Comparison of ENCODE assay signal across 16 cellular contexts in genomic region chrX:153941331-153942252, GRCh38. TPM values are rescaled to one million over a fixed set of nuclear protein-coding genes. Genes with fewer than 3 reads are reported as not detected.
A peak's percentile ranks its signal among the peaks of the same experiment; 100 is the strongest.
DNase-seq lines count a peak whose midpoint lies in the region; ATAC-seq and TF ChIP-seq lines count a peak whose summit lies in the region.
"Had no signal": no experiment of that assay in that cellular context is flagged by ENCODE, and none has a peak within 500 bp of the region (broad histone marks: within the 10 kb centered on the region; RNA-seq: fewer than 3 reads in every experiment).

No MANE protein-coding gene starts in this region.

- H3K27ac ChIP-seq in coronary artery (peak overlapping the region in 1 of 2 donors; percentile 51), neuronal stem cell (replicated peaks; ENCODE audit: low read length) (no peak overlapping the region)
- H3K27ac ChIP-seq: tibial artery had no signal

- no peak overlapping the region for H4K91ac ChIP-seq in neuronal stem cell (ENCODE audit: low read depth, low read length, poor library complexity)

- H3K4me1 Mint-ChIP-seq in T-helper 2 cell treated with Interferon-gamma antibody and Interleukin-4, amounts not matched to agents 5 μg/mL and 100 μg/mL, for 36 hours (ENCODE audit: low read depth) = peaks cover 4% of the 10 kb centered on the region

- no peak overlapping the region for H2BK120ac ChIP-seq in neuronal stem cell (ENCODE audit: low read depth, low read length)

- H2BK15ac ChIP-seq in neuronal stem cell (ENCODE audit: low read length) = no peak overlapping the region

- no peak overlapping the region for H4K8ac ChIP-seq in neuronal stem cell (ENCODE audit: low read depth, low read length)

- no peaks in the 10 kb centered on the region for H3K36me3 ChIP-seq in neuronal stem cell (replicated peaks in 1 of 2; ENCODE audit: control insufficient read depth in 2 of 2, insufficient read depth in 2 of 2, low read length in 2 of 2)
- H3K36me3 ChIP-seq: tibial artery had no signal

- no peaks in the 10 kb centered on the region for H3K79me1 ChIP-seq in neuronal stem cell (ENCODE audit: low read depth, low read length)

- in situ Hi-C loops in KBM-7 (cut with MboI; ENCODE audit: low pct_unique_long_range_greater_than_20kb, low sequenced_read_pairs) = no loop called here

- no peak overlapping the region for H3K4ac ChIP-seq in neuronal stem cell (ENCODE audit: low read length)

- H3K27ac Mint-ChIP-seq in T-helper 2 cell treated with Interferon-gamma antibody and Interleukin-4, amounts not matched to agents 5 μg/mL and 100 μg/mL, for 36 hours = peak overlapping the region; percentile 68

- H3K36me3 Mint-ChIP-seq in T-helper 2 cell treated with Interferon-gamma antibody and Interleukin-4, amounts not matched to agents 5 μg/mL and 100 μg/mL, for 36 hours (ENCODE audit: low read depth) = peaks cover 4% of the 10 kb centered on the region

- no peak overlapping the region for H3K14ac ChIP-seq in neuronal stem cell (ENCODE audit: low read length)

- H2AFZ ChIP-seq in neuronal stem cell (ENCODE audit: low read length) = no peak overlapping the region

- no peak for TF ChIP-seq CTCF in coronary artery (IDR thresholded peaks at IDR 0.05)

- no peak for DNase-seq in T-helper 2 cell treated with Interferon-gamma antibody and Interleukin-4, amounts not matched to agents 5 μg/mL and 100 μg/mL, for 36 hours (ENCODE audit: low spot score)
- DNase-seq in T-helper 2 cell (no peak), KBM-7 (peak; percentile 68), coronary artery (ENCODE audit: low spot score) (no peak), neuronal stem cell (ENCODE audit: low spot score) (no peak), NCI-H2081 (lab: John Stamatoyannopoulos, UW) (no peak)
- DNase-seq: 8988T; activated CD4-positive, alpha-beta T cell treated with anti-CD3 and anti-CD28 coated beads for 48 hours; amniotic stem cell; dermis blood vessel endothelial cell; islet precursor cell; NCI-H1930; SIG-M5; tibial artery had no signal

- H3K18ac ChIP-seq in neuronal stem cell (ENCODE audit: low read length) = peak overlapping the region; percentile 57

- no peak overlapping the region for H2BK12ac ChIP-seq in neuronal stem cell (ENCODE audit: low read length)

- no peak for ATAC-seq in activated CD4-positive, CD25-positive, alpha-beta regulatory T cell treated with anti-CD3 and anti-CD28 coated beads, Interleukin-2, amount 50 U/mL, for 24 hours
- no peak for ATAC-seq in GM21381 (IDR thresholded peaks at IDR 0.05; ENCODE audit: unreplicated experiment)

- H2AK5ac ChIP-seq in neuronal stem cell (ENCODE audit: low read depth, low read length) = no peak overlapping the region

- H3K27me3 ChIP-seq in neuronal stem cell (ENCODE audit: control insufficient read depth in 3 of 3, insufficient read depth in 3 of 3, low read depth in 1 of 3, low read length in 3 of 3) = peaks cover 0 to 14% (median 0%) of the 10 kb centered on the region in 3 experiments
- H3K27me3 ChIP-seq: tibial artery had no signal

- peaks cover 0 to 12% of the 10 kb centered on the region in 2 donors for H3K4me1 ChIP-seq in neuronal stem cell (ENCODE audit: control insufficient read depth in 2 of 2, insufficient read depth in 1 of 2, low read depth in 1 of 2, low read length in 2 of 2)

- H3K9me3 ChIP-seq in neuronal stem cell (replicated peaks in 1 of 2; ENCODE audit: control insufficient read depth in 2 of 2, insufficient read depth in 1 of 2, low read depth in 1 of 2, low read length in 2 of 2) = no peaks in the 10 kb centered on the region
- H3K9me3 ChIP-seq: tibial artery had no signal

- peak overlapping the region; percentile 21 for H3K4me3 ChIP-seq in coronary artery
- no peak overlapping the region for H3K4me3 ChIP-seq in neuronal stem cell (ENCODE audit: low read length in 2 of 2)
- H3K4me3 ChIP-seq: tibial artery had no signal

- H3K23ac ChIP-seq in neuronal stem cell (ENCODE audit: low read depth, low read length, poor library complexity) = no peak overlapping the region

- no peak overlapping the region for H3K9ac ChIP-seq in neuronal stem cell (ENCODE audit: low read depth, low read length, poor library complexity)

- no peak overlapping the region for H3K4me2 ChIP-seq in neuronal stem cell (ENCODE audit: insufficient read depth, low read length, poor library complexity, severe bottlenecking)

- no peaks in the 10 kb centered on the region for H3K27me3 Mint-ChIP-seq in T-helper 2 cell treated with Interferon-gamma antibody and Interleukin-4, amounts not matched to agents 5 μg/mL and 100 μg/mL, for 36 hours (ENCODE audit: low read depth)

- H3K4me3 Mint-ChIP-seq in T-helper 2 cell treated with Interferon-gamma antibody and Interleukin-4, amounts not matched to agents 5 μg/mL and 100 μg/mL, for 36 hours = peak overlapping the region; percentile 75

- H2BK5ac ChIP-seq in neuronal stem cell (ENCODE audit: low read length) = no peak overlapping the region

- no CpG with 5 or more reads among the region's 23 CpGs for WGBS in neuronal stem cell (ENCODE audit: extremely low coverage in 2 of 2, insufficient read length in 2 of 2, insufficient replicate concordance in 1 of 2), 2 donors

- no peaks in the 10 kb centered on the region for H3K9me3 Mint-ChIP-seq in T-helper 2 cell treated with Interferon-gamma antibody and Interleukin-4, amounts not matched to agents 5 μg/mL and 100 μg/mL, for 36 hours

RNA-seq across cellular contexts. Expression of gene RENBP, which starts 2.9 kb away (rescaled TPM):
- polyA plus RNA-seq in neuronal stem cell (2013, experiment 1 of 2) = 4.8 TPM
- 4.7 TPM for polyA plus RNA-seq in neuronal stem cell (2013, experiment 2 of 2)

RNA-seq across cellular contexts. Expression of gene NAA10, which starts 6.8 kb away (rescaled TPM):
- polyA plus RNA-seq in neuronal stem cell (2013, experiment 1 of 2) = 94.9 TPM
- 91.4 TPM for polyA plus RNA-seq in neuronal stem cell (2013, experiment 2 of 2)

RNA-seq across cellular contexts. Expression of gene ARHGAP4, which starts 15.5 kb away (rescaled TPM):
- 5.4 TPM for polyA plus RNA-seq in neuronal stem cell (2013, experiment 1 of 2)
- 4.9 TPM for polyA plus RNA-seq in neuronal stem cell (2013, experiment 2 of 2)

RNA-seq across cellular contexts. Expression of gene HCFC1, which starts 30.0 kb away (rescaled TPM):
- polyA plus RNA-seq in neuronal stem cell (2013, experiment 1 of 2) = 37.0 TPM
- polyA plus RNA-seq in neuronal stem cell (2013, experiment 2 of 2) = 39.4 TPM

RNA-seq across cellular contexts. Expression of gene TMEM187, which starts 31.0 kb away (rescaled TPM):
- polyA plus RNA-seq in neuronal stem cell (2013, experiment 1 of 2) = 6.2 TPM
- polyA plus RNA-seq in neuronal stem cell (2013, experiment 2 of 2) = 6.1 TPM
